In genomic region chr1:213899413-213899812, GRCh38 we compare ENCODE assay signal across 26 cellular contexts.
"Had no signal": no experiment of that assay in that cellular context is flagged by ENCODE, and none has a peak within 500 bp of the region (broad histone marks: within the 10 kb centered on the region; RNA-seq: fewer than 3 reads in every experiment).

No MANE protein-coding gene starts in this region.

- H3K4me1 Mint-ChIP-seq: neural crest cell had no signal

- H3K27ac Mint-ChIP-seq: activated naive CD4-positive, alpha-beta T cell treated with anti-CD3 and anti-CD28 coated beads, Interleukin-2, amount 50 U/mL, for 72 hours; activated T-cell treated with anti-CD3 and anti-CD28 coated beads, Interleukin-2, amount 50 U/mL, for 72 hours; naive thymus-derived CD4-positive, alpha-beta T cell had no signal

- H3K36me3 Mint-ChIP-seq: activated naive CD4-positive, alpha-beta T cell treated with anti-CD3 and anti-CD28 coated beads, Interleukin-2, amount 50 U/mL, for 72 hours; naive thymus-derived CD4-positive, alpha-beta T cell had no signal

- H3K4me1 ChIP-seq: gastroesophageal sphincter, parathyroid adenoma, psoas muscle, suprapubic skin, tibial artery, upper lobe of right lung had no signal

- ATAC-seq: activated naive CD4-positive, alpha-beta T cell treated with anti-CD3 and anti-CD28 coated beads, Interleukin-2, amount 50 U/mL, for 72 hours; activated T-cell treated with anti-CD3 and anti-CD28 coated beads, Interleukin-2, amount 50 U/mL, for 72 hours; gastroesophageal sphincter; left cardiac atrium; naive thymus-derived CD4-positive, alpha-beta T cell; psoas muscle; upper lobe of right lung had no signal

- H3K36me3 ChIP-seq: gastroesophageal sphincter, suprapubic skin, tibial artery, upper lobe of right lung had no signal

- H3K9me3 ChIP-seq: gastroesophageal sphincter, psoas muscle, suprapubic skin, tibial artery, upper lobe of right lung had no signal

- H3K4me3 Mint-ChIP-seq: activated T-cell treated with anti-CD3 and anti-CD28 coated beads, Interleukin-2, amount 50 U/mL, for 72 hours; naive thymus-derived CD4-positive, alpha-beta T cell; neural crest cell had no signal

- H3K4me3 ChIP-seq: gastroesophageal sphincter, hepatocyte, psoas muscle, smooth muscle cell, suprapubic skin, tibial artery, upper lobe of right lung had no signal

- H3K9ac ChIP-seq: parathyroid adenoma had no signal

- H3K4me2 ChIP-seq: hepatocyte, smooth muscle cell had no signal

- H3K27me3 ChIP-seq: gastroesophageal sphincter, hepatocyte, suprapubic skin, tibial artery, upper lobe of right lung had no signal

- H3K27ac ChIP-seq: gastroesophageal sphincter, hepatocyte, parathyroid adenoma, psoas muscle, suprapubic skin, tibial artery, upper lobe of right lung, VCaP had no signal

- DNase-seq: activated CD4-positive, alpha-beta T cell treated with anti-CD3 and anti-CD28 coated beads for 4 hours; activated CD4-positive, alpha-beta T cell treated with anti-CD3 and anti-CD28 coated beads, Interleukin-2, amount 50 U/mL, for 4 hours; activated naive CD4-positive, alpha-beta T cell; activated T-cell treated with anti-CD3 and anti-CD28 coated beads for 4 hours; activated T-cell treated with anti-CD3 and anti-CD28 coated beads, Interleukin-2, amount 50 U/mL, for 72 hours; anterior cingulate cortex; dermis blood vessel endothelial cell; effector CD8-positive, alpha-beta T cell; erythroblast; left cardiac atrium; midbrain; naive thymus-derived CD4-positive, alpha-beta T cell; nucleus accumbens; psoas muscle; stimulated activated CD4-positive, alpha-beta T cell treated with anti-CD3 and anti-CD28 coated beads, Interleukin-1b, Interleukin-23, amount 100 ng/mL, for 48 hours; stimulated activated naive CD4-positive, alpha-beta T cell; tibial artery; upper lobe of right lung had no signal
